8 cellular contexts compared by ENCODE assay signal in the genomic region with DNA sequence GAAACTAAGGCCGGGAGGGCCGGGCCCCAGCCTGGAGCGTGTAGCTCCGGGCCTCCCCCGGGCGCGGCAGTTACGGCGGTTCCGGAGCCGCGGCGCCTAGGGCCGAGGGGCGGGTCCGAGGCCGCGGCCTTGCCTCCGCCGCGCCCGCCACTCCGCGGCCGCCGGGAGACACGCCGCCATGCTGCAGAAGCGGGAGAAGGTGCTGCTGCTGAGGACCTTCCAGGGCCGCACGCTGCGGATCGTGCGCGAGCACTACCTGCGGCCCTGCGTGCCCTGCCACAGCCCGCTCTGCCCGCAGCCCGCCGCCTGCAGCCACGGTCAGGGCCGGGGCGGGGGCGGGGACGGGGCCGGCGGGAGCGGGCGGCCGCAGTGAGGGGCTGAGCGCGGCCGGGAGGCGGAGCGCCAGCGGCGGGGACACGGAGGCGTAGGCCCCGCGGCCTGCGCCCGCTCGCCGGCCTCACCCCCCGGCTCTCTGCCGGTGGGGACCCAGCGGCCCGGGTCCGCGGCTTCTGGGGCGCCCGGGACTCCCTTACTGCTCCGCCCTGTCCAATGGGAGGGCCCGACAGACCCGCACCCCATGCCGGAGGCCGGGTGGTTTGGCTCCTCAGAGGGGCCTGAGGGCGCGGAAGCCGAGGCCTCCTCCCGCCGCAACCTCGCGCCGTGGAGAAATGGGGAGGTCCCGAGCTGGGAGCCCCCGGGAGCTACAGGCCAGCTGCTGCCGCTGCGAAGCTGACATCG. TPM values are rescaled to one million over a fixed set of nuclear protein-coding genes. Genes with fewer than 3 reads are reported as not detected.
DNase-seq lines count a peak whose midpoint lies in the region; ATAC-seq and TF ChIP-seq lines count a peak whose summit lies in the region.

A gene (plus strand): TSS at position 150 of the 738 bp plus-strand sequence. CDS start 29 bp downstream, at position 179.

- peaks cover 0 to 2% of the 10 kb centered on the region in 2 donors for H3K36me3 ChIP-seq in lung (ENCODE audit: control insufficient read depth in 2 of 2, insufficient read depth in 2 of 2, low read length in 2 of 2)

- ATAC-seq in HG02884 (IDR thresholded peaks at IDR 0.05; ENCODE audit: unreplicated experiment): peak; percentile 68
- peak; percentile 88 for ATAC-seq in lung (ENCODE audit: insufficient read depth, low FRiP score)

- peaks cover 2 to 12% of the 10 kb centered on the region in 2 donors for H3K4me1 ChIP-seq in lung (ENCODE audit: control insufficient read depth in 2 of 2, insufficient read depth in 2 of 2, low read length in 2 of 2)

- no peak for TF ChIP-seq CTCF in lung (IDR thresholded peaks at IDR 0.05; ENCODE audit: control extremely low read depth, extremely low read depth)

- DNase-seq in NCI-H2227 (lab: John Stamatoyannopoulos, UW; ENCODE audit: unreplicated experiment): peak; percentile 66
- DNase-seq in NCI-H2227 treated with DMSO at 0.1 percent for 48 hours (lab: John Stamatoyannopoulos, UW): no peak
- peak; percentile 36 for DNase-seq in NCI-H345 (lab: John Stamatoyannopoulos, UW)
- DNase-seq in activated CD4-positive, alpha-beta T cell treated with anti-CD3 and anti-CD28 coated beads, Interleukin-2, amount 50 U/mL, for 4 hours: peak; percentile 42 to 46
- DNase-seq in ecto neural progenitor cell (ENCODE audit: low spot score): peak; percentile 80
- peak; percentile 50 for DNase-seq in lung (ENCODE audit: low spot score)
- peak; percentile 30 to 47 (median 33) for DNase-seq in stimulated activated CD4-positive, alpha-beta T cell treated with anti-CD3 and anti-CD28 coated beads, TNF-alpha, amount 100 ng/mL, for 48 hours (ENCODE audit: low read depth in 3 of 3)

- WGBS in lung, 2 donors: 0 to 1% methylated on average over 51 to 92 of the region's 92 CpGs

- H3K9me3 ChIP-seq in lung (ENCODE audit: control insufficient read depth in 2 of 2, insufficient read depth in 1 of 2, low read length in 1 of 2): no peaks in the 10 kb centered on the region

- peak within 1 kb of the TSS; percentile 88 to 99 for H3K27ac ChIP-seq in lung (ENCODE audit: low read depth in 1 of 2, low read length in 1 of 2)

- peak within 1 kb of the TSS; percentile 89 for H3K4me3 ChIP-seq in lung

- H3K27me3 ChIP-seq in lung (ENCODE audit: control insufficient read depth, insufficient read depth): no peaks in the 10 kb centered on the region

RNA-seq across cellular contexts. Expression of the gene that starts here (rescaled TPM):
- 10 to 100 TPM; 28.8 to 43.7 TPM for total RNA-seq in lung
- polyA plus RNA-seq in lung: 10 to 100 TPM in 1 of 2 donors, 1 to 10 TPM in 1; 8.0 to 11.7 TPM
